In genomic region chr14:90886297-90886830, GRCh38 we compare ENCODE assay signal across 2 cellular contexts.
TF ChIP-seq lines count a peak whose summit lies in the region.

No MANE protein-coding gene starts in this region.

TF ChIP-seq in HepG2, 621 proteins besides CTCF, POLR2A, EP300 and RAD21:
- TF ChIP-seq PBX3 (CRISPR knock-in tag; IDR thresholded peaks at IDR 0.05; ENCODE audit: borderline replicate concordance) (no peak), ZNF264 (CRISPR knock-in tag; IDR thresholded peaks at IDR 0.05) (peak; percentile 87)

TF ChIP-seq in K562, 482 proteins besides CTCF, POLR2A, EP300 and RAD21:
- TF ChIP-seq E2F1 (CRISPR knock-in tag; IDR thresholded peaks at IDR 0.05) (no peak), MGA (IDR thresholded peaks at IDR 0.05) (0 out of 2 replicates have a peak, but pooled peaks have one; percentile 40), MYC (IDR thresholded peaks at IDR 0.05; ENCODE audit: low read depth, low read length) (no peak), MYC (CRISPR knock-in tag; IDR thresholded peaks at IDR 0.05; ENCODE audit: borderline replicate concordance, low read depth) (no peak), L3MBTL2 (IDR thresholded peaks at IDR 0.05) (peak; percentile 38; the same call in 1 of the 2 replicates), TARDBP (IDR thresholded peaks at IDR 0.05) (no peak), ZNF764 (CRISPR knock-in tag; IDR thresholded peaks at IDR 0.05; ENCODE audit: low read depth) (no peak), THRA (IDR thresholded peaks at IDR 0.05) (0 out of 2 replicates have a peak, but pooled peaks have one; percentile 51)
